Comparison of ENCODE assay signal across 13 cellular contexts in the genomic region with DNA sequence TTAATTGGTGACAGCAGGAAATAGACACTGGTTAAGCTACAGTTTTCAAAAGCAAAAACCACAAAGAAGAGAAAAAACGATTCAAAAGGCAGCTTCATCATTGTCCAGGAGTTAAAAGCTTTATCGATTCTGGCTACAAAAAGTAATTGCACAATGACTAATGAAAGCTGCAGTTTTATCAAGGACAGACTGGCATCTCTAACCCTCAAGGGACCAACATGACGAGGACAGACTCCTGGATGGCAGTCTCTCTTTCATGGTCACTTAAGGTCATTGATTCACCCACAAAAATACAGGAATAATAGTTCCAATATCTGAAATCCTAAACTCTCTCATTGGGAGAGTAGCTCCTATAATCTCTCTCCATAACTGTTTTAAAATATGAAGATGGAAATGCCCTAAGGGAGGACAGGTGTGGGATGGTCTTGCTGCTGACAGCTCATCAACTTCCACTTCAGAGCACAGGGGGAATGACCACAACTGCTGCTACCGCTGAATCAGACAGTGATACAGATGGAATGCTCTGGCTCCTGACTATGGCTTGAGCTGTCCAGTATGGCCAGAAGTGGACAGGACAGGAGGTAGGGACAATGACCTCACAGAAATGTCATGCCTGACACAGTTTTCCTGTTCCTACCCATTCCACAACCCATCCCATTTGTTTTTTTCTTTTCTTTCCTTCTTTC. TPM values are rescaled to one million over a fixed set of nuclear protein-coding genes. Genes with fewer than 3 reads are reported as not detected.
DNase-seq lines count a peak whose midpoint lies in the region; ATAC-seq and TF ChIP-seq lines count a peak whose summit lies in the region.
"Had no signal": no experiment of that assay in that cellular context is flagged by ENCODE, and none has a peak within 500 bp of the region (broad histone marks: within the 10 kb centered on the region; RNA-seq: fewer than 3 reads in every experiment).

No MANE protein-coding gene starts in this region.

- WGBS in psoas muscle, 3 donors, result 35 to 58% (median 38%) methylated on average over 4 of the region's 4 CpGs

- intact Hi-C loops in activated CD4-positive, alpha-beta T cell treated with anti-CD3 and anti-CD28 coated beads for 36 hours (cut with DNase I, micrococcal nuclease), result no loop called here
- intact Hi-C loops in psoas muscle (cut with DNase I), result no loop called here

- H3K36me3 ChIP-seq in psoas muscle (ENCODE audit: insufficient read depth in 1 of 2, low read depth in 1 of 2), result peaks cover 2 to 57% of the 10 kb centered on the region in 2 donors

- TF ChIP-seq CTCF in foreskin keratinocyte (conservative IDR thresholded peaks at IDR 0.05) (no peak), psoas muscle (IDR thresholded peaks at IDR 0.05) (no peak)

- H3K27me3 ChIP-seq in foreskin keratinocyte (no peaks in the 10 kb centered on the region), psoas muscle (ENCODE audit: insufficient read depth in 3 of 3, low read length in 2 of 3) (no peaks in the 10 kb centered on the region)

- no peak for ATAC-seq in activated CD4-positive, alpha-beta T cell treated with anti-CD3 and anti-CD28 coated beads for 36 hours
- ATAC-seq in foreskin keratinocyte (peak; percentile 40), psoas muscle (peak; percentile 77 to 99 (median 91)), HG03469 (IDR thresholded peaks at IDR 0.05; ENCODE audit: unreplicated experiment) (no peak), HG02610 (IDR thresholded peaks at IDR 0.05; ENCODE audit: unreplicated experiment) (no peak)

- H3K9me3 ChIP-seq in psoas muscle, result no peaks in the 10 kb centered on the region

- DNase-seq in activated CD4-positive, alpha-beta T cell treated with anti-CD3 and anti-CD28 coated beads, Interleukin-2, amount 10 ng/mL, durations not matched to agents 7 days and 5 days, result no peak
- no peak for DNase-seq in activated CD4-positive, alpha-beta T cell treated with anti-CD3 and anti-CD28 coated beads for 36 hours
- DNase-seq in RKO (ENCODE audit: low spot score), result peak; percentile 39
- DNase-seq in foreskin keratinocyte, result peak in 1 of 2 donors; percentile 58
- no peak for DNase-seq in psoas muscle
- no peak for DNase-seq in 8988T
- DNase-seq: ACHN; activated CD8-positive, alpha-beta memory T cell treated with anti-CD3 and anti-CD28 coated beads for 24 hours; DMS153; NCI-H2081 had no signal

- no peaks in the 10 kb centered on the region for H3K27me3 Mint-ChIP-seq in activated CD4-positive, alpha-beta T cell treated with anti-CD3 and anti-CD28 coated beads, Interleukin-2, amount 10 ng/mL, durations not matched to agents 7 days and 5 days
- H3K27me3 Mint-ChIP-seq in activated CD4-positive, alpha-beta T cell treated with anti-CD3 and anti-CD28 coated beads for 36 hours, result no peaks in the 10 kb centered on the region

- H3K27ac Mint-ChIP-seq in activated CD4-positive, alpha-beta T cell treated with anti-CD3 and anti-CD28 coated beads, Interleukin-2, amount 10 ng/mL, durations not matched to agents 7 days and 5 days, result peak overlapping the region; percentile 15
- H3K27ac Mint-ChIP-seq in activated CD4-positive, alpha-beta T cell treated with anti-CD3 and anti-CD28 coated beads for 36 hours, result no peak overlapping the region
- H3K27ac Mint-ChIP-seq: T-helper 2 cell treated with Interferon-gamma antibody and Interleukin-4, amounts not matched to agents 5 μg/mL and 100 μg/mL, for 36 hours had no signal

- H3K4me1 Mint-ChIP-seq in activated CD4-positive, alpha-beta T cell treated with anti-CD3 and anti-CD28 coated beads, Interleukin-2, amount 10 ng/mL, durations not matched to agents 7 days and 5 days, result peaks cover 13% of the 10 kb centered on the region
- H3K4me1 Mint-ChIP-seq in activated CD4-positive, alpha-beta T cell treated with anti-CD3 and anti-CD28 coated beads for 36 hours, result peaks cover 11% of the 10 kb centered on the region

- CTCF ChIA-PET in activated CD4-positive, alpha-beta T cell treated with anti-CD3 and anti-CD28 coated beads, Interleukin-2, amount 10 ng/mL, durations not matched to agents 7 days and 5 days (lab: Charles Lee), result interaction anchor here (0.6 to 1.3 kb wide), 4 partner anchors 10 to 625 kb away, joined by 3 read pairs; no protein-coding TSS in a partner anchor
- CTCF ChIA-PET in activated CD4-positive, alpha-beta T cell treated with anti-CD3 and anti-CD28 coated beads for 36 hours (lab: Charles Lee), result interaction anchor here (0.6 to 2.4 kb wide), 4 partner anchors 8 to 34 kb away, joined by 3 to 14 read pairs (median 4); no protein-coding TSS in a partner anchor

- no peak overlapping the region for H3K4me3 Mint-ChIP-seq in activated CD4-positive, alpha-beta T cell treated with anti-CD3 and anti-CD28 coated beads, Interleukin-2, amount 10 ng/mL, durations not matched to agents 7 days and 5 days
- no peak overlapping the region for H3K4me3 Mint-ChIP-seq in activated CD4-positive, alpha-beta T cell treated with anti-CD3 and anti-CD28 coated beads for 36 hours
- H3K4me3 Mint-ChIP-seq: T-helper 2 cell treated with Interferon-gamma antibody and Interleukin-4, amounts not matched to agents 5 μg/mL and 100 μg/mL, for 36 hours had no signal

- peaks cover 26% of the 10 kb centered on the region for H3K36me3 Mint-ChIP-seq in activated CD4-positive, alpha-beta T cell treated with anti-CD3 and anti-CD28 coated beads, Interleukin-2, amount 10 ng/mL, durations not matched to agents 7 days and 5 days (ENCODE audit: low read depth)
- H3K36me3 Mint-ChIP-seq in activated CD4-positive, alpha-beta T cell treated with anti-CD3 and anti-CD28 coated beads for 36 hours (ENCODE audit: low read depth), result peaks cover 15% of the 10 kb centered on the region

- H3K4me3 ChIP-seq in psoas muscle, result no peak overlapping the region

- POLR2A ChIA-PET in activated CD4-positive, alpha-beta T cell treated with anti-CD3 and anti-CD28 coated beads, Interleukin-2, amount 10 ng/mL, durations not matched to agents 7 days and 5 days (lab: Charles Lee), result no interaction called here
- POLR2A ChIA-PET in activated CD4-positive, alpha-beta T cell treated with anti-CD3 and anti-CD28 coated beads for 36 hours (lab: Charles Lee), result no interaction called here

- H3K27ac ChIP-seq in foreskin keratinocyte, result no peak overlapping the region
- peak overlapping the region; percentile 40 for H3K27ac ChIP-seq in psoas muscle

- no peaks in the 10 kb centered on the region for H3K9me3 Mint-ChIP-seq in activated CD4-positive, alpha-beta T cell treated with anti-CD3 and anti-CD28 coated beads, Interleukin-2, amount 10 ng/mL, durations not matched to agents 7 days and 5 days
- H3K9me3 Mint-ChIP-seq in activated CD4-positive, alpha-beta T cell treated with anti-CD3 and anti-CD28 coated beads for 36 hours (ENCODE audit: low read depth), result no peaks in the 10 kb centered on the region
- H3K9me3 Mint-ChIP-seq: T-helper 2 cell treated with Interferon-gamma antibody and Interleukin-4, amounts not matched to agents 5 μg/mL and 100 μg/mL, for 36 hours had no signal

- H3K4me1 ChIP-seq in foreskin keratinocyte (no peaks in the 10 kb centered on the region), psoas muscle (peaks cover 8% of the 10 kb centered on the region)

RNA-seq across cellular contexts. Expression of gene CPLANE2, which starts 17.4 kb away (rescaled TPM):
- 1 to 10 TPM; 6.4 to 6.8 TPM for total RNA-seq in activated CD4-positive, alpha-beta T cell treated with anti-CD3 and anti-CD28 coated beads, Interleukin-2, amount 10 ng/mL, durations not matched to agents 7 days and 5 days
- total RNA-seq in activated CD4-positive, alpha-beta T cell treated with anti-CD3 and anti-CD28 coated beads for 36 hours, result 1 to 10 TPM; 2.4 to 3.7 TPM
- 5.1 and 5.4 TPM in 2 replicates for total RNA-seq in foreskin keratinocyte
- polyA plus RNA-seq in foreskin keratinocyte, result 3.4 and 4.1 TPM in 2 replicates
- total RNA-seq in psoas muscle, result 1 to 10 TPM; 1.0 to 5.1 (median 4.6) TPM
- 1 to 10 TPM; 1.4 to 7.4 (median 4.0) TPM for polyA plus RNA-seq in psoas muscle

RNA-seq across cellular contexts. Expression of gene ARHGEF19, which starts 42.0 kb away (rescaled TPM):
- total RNA-seq in activated CD4-positive, alpha-beta T cell treated with anti-CD3 and anti-CD28 coated beads, Interleukin-2, amount 10 ng/mL, durations not matched to agents 7 days and 5 days, result 10 to 100 TPM; 10.7 to 12.1 TPM
- total RNA-seq in activated CD4-positive, alpha-beta T cell treated with anti-CD3 and anti-CD28 coated beads for 36 hours, result 1 to 10 TPM; 4.9 to 6.5 TPM
- 10.7 and 15.3 TPM in 2 replicates for total RNA-seq in foreskin keratinocyte
- polyA plus RNA-seq in foreskin keratinocyte, result 11.1 and 13.9 TPM in 2 replicates
- 1 to 10 TPM; 1.1 to 1.8 (median 1.3) TPM for total RNA-seq in psoas muscle
- polyA plus RNA-seq in psoas muscle, result 1 to 10 TPM in 2 of 3 donors, under 1 TPM in 1; 0.99 to 2.4 (median 1.3) TPM

Comparison
In these comparisons a context has a peak if more than half of its experiments do, and no peak if none do; other contexts are left out.
1. ATAC-seq: peak in foreskin keratinocyte (single experiment) and psoas muscle (4 of 4); none in activated CD4-positive, alpha-beta T cell treated with anti-CD3 and anti-CD28 coated beads for 36 hours (single experiment), HG03469 (single experiment) and HG02610 (single experiment).